8 cellular contexts compared by ENCODE assay signal in the genomic region with DNA sequence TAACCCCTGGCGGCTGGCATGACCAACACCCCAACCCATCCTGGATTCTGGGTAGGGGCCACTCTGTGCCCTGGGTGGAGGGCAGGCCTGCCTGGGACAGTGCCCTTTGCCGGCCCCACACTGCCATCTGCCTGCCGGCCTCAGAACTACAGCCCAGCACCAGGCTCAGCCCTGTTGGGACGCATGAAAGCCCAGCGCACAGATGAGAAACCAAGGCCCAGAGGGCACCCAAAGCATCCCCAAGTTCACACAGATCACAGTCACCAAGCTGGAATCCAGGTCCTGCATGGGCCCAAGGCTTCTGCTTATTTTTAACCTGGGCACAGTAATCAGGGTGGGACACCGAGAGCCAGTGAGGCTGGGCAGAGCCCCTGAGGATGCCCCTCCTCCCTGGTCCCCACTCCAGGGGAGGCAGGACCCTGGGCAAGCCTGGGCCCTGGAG. TPM values are rescaled to one million over a fixed set of nuclear protein-coding genes. Genes with fewer than 3 reads are reported as not detected.
DNase-seq lines count a peak whose midpoint lies in the region; ATAC-seq and TF ChIP-seq lines count a peak whose summit lies in the region.

No MANE protein-coding gene starts in this region.

- H3K4me2 ChIP-seq in smooth muscle cell: no peak overlapping the region

- TF ChIP-seq POLR2A in GM18505 (IDR thresholded peaks at IDR 0.05; ENCODE audit: borderline replicate concordance, extremely low read depth, insufficient read depth, insufficient read length): no peak

- intact Hi-C loops in ascending aorta (cut with DNase I): loop anchor here (1.0 to 2.0 kb wide), 3 partner anchors 267 to 446 kb away; no protein-coding TSS in a partner anchor

- H3K36me3 ChIP-seq in ascending aorta: peaks cover 27 to 28% of the 10 kb centered on the region in 2 donors
- H3K36me3 ChIP-seq in smooth muscle cell (ENCODE audit: low read depth): peaks cover 13% of the 10 kb centered on the region

- H3K4me3 ChIP-seq in ascending aorta (no peak overlapping the region), smooth muscle cell (no peak overlapping the region)

- H3K4me1 ChIP-seq in ascending aorta (peaks cover 3 to 8% of the 10 kb centered on the region in 2 donors), smooth muscle cell (ENCODE audit: low read depth) (no peaks in the 10 kb centered on the region)

- peak overlapping the region in 1 of 2 donors; percentile 5 for H3K27ac ChIP-seq in ascending aorta
- no peak overlapping the region for H3K27ac ChIP-seq in smooth muscle cell (ENCODE audit: low read depth)

- peak; percentile 81 for DNase-seq in AG08395 (ENCODE audit: low spot score)
- DNase-seq in T-helper 9 cell: peak; percentile 45
- peak in 1 of 2 donors; percentile 82 for DNase-seq in ascending aorta (ENCODE audit: low spot score in 2 of 2)
- peak; percentile 81 for DNase-seq in hepatic stellate cell (ENCODE audit: low spot score)
- peak; percentile 31 for DNase-seq in smooth muscle cell (lab: John Stamatoyannopoulos, UW; ENCODE audit: unreplicated experiment)
- DNase-seq in SKM-1 treated with dmso at 0.1 percent for 144 hours (lab: John Stamatoyannopoulos, UW; ENCODE audit: unreplicated experiment): no peak

- TF ChIP-seq CTCF in ascending aorta (IDR thresholded peaks at IDR 0.05): peak; percentile 90 to 97 (median 96)
- TF ChIP-seq CTCF in smooth muscle cell (IDR thresholded peaks at IDR 0.05; ENCODE audit: borderline replicate concordance, insufficient read depth, poor library complexity, severe bottlenecking): peak; percentile 94

- WGBS in smooth muscle cell (ENCODE audit: low lambda C conversion rate): 38% methylated on average over 6 of the region's 6 CpGs

- no peaks in the 10 kb centered on the region for H3K27me3 ChIP-seq in ascending aorta
- H3K27me3 ChIP-seq in smooth muscle cell (ENCODE audit: low read depth): peaks cover 5% of the 10 kb centered on the region

- H3K9me3 ChIP-seq in ascending aorta (peaks cover 9 to 10% of the 10 kb centered on the region in 2 donors), smooth muscle cell (replicated peaks; ENCODE audit: low read depth) (peaks cover 13% of the 10 kb centered on the region)

- no peaks in the 10 kb centered on the region for H4K20me1 ChIP-seq in smooth muscle cell (ENCODE audit: low read depth)

- H3K79me2 ChIP-seq in smooth muscle cell (ENCODE audit: low read depth): no peaks in the 10 kb centered on the region

- H3F3A ChIP-seq in smooth muscle cell (ENCODE audit: low read depth): peaks cover 15% of the 10 kb centered on the region

- no peak overlapping the region for H3K9ac ChIP-seq in smooth muscle cell (ENCODE audit: low read depth)

- ATAC-seq in GM18505 (IDR thresholded peaks at IDR 0.05; ENCODE audit: unreplicated experiment) (peak; percentile 69), HG03457 (IDR thresholded peaks at IDR 0.05; ENCODE audit: unreplicated experiment) (peak; percentile 64)

- H2AFZ ChIP-seq in smooth muscle cell (ENCODE audit: low read depth): no peak overlapping the region

RNA-seq across cellular contexts. Expression of a gene that starts 26.2 kb away (rescaled TPM):
- total RNA-seq in ascending aorta (not detected), smooth muscle cell (22.9 and 30.2 TPM in 2 replicates)
- 37.2 and 51.5 TPM in 2 replicates for polyA plus RNA-seq in smooth muscle cell

Comparison
In these comparisons a context has a peak if more than half of its experiments do, and no peak if none do; other contexts are left out.
1. RNA of a gene that starts 26.2 kb away (total RNA-seq): 22.9 to 30.2 TPM in smooth muscle cell; not detected in ascending aorta (single experiment); every median in the first group is over 10 times any median in the second.